6 cellular contexts compared by ENCODE assay signal in the genomic region with DNA sequence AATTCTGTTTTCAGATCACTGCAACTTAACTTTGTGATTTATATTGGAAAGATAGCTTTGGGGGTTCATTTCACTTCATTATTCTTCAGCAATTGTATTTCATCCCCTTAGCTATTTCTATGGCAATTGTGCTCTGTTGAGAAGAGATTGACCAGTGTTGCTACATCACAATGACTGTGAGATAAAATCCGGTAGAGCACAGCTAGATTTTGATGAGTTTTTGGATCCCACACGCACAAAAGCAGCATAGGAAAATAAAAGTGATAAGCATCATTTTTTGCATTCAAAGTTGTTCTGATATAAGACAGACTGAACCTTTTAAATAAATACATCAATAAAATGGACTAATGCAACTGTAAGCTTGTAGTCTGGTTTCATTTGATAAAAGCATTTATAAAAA.
"Had no signal": no experiment of that assay in that cellular context is flagged by ENCODE, and none has a peak within 500 bp of the region (broad histone marks: within the 10 kb centered on the region; RNA-seq: fewer than 3 reads in every experiment).

No MANE protein-coding gene starts in this region.

- ATAC-seq: HepG2, K562 had no signal

- H3K4me3 ChIP-seq: K562 had no signal

- DNase-seq: IMR-90, KBM-7, KG1 had no signal

- H3K27ac ChIP-seq: HL-60 had no signal
